ENCODE assay signal across 16 cellular contexts in genomic region chr6:4466769-4467480, GRCh38.
DNase-seq lines count a peak whose midpoint lies in the region; ATAC-seq, FAIRE-seq and TF ChIP-seq lines count a peak whose summit lies in the region.
"Had no signal": no experiment of that assay in that cellular context is flagged by ENCODE, and none has a peak within 500 bp of the region (broad histone marks: within the 10 kb centered on the region; RNA-seq: fewer than 3 reads in every experiment).

No MANE protein-coding gene starts in this region.

- H3K9me3 Mint-ChIP-seq in activated CD8-positive, alpha-beta T cell treated with anti-CD3 and anti-CD28 coated beads for 36 hours, result peaks cover 9% of the 10 kb centered on the region

- POLR2A ChIA-PET in activated CD8-positive, alpha-beta T cell treated with anti-CD3 and anti-CD28 coated beads for 36 hours (lab: Charles Lee), result no interaction called here

- H3K4me3 Mint-ChIP-seq in activated CD8-positive, alpha-beta T cell treated with anti-CD3 and anti-CD28 coated beads for 36 hours, result no peak overlapping the region
- H3K4me3 Mint-ChIP-seq: naive B cell had no signal

- DNase-seq in AG09309 (ENCODE audit: low read depth) (no peak), HTR-8/SVneo (ENCODE audit: insufficient read length, low spot score) (no peak), astrocyte of the spinal cord (ENCODE audit: low read depth, low spot score) (no peak), fibroblast of villous mesenchyme (ENCODE audit: low read depth) (no peak), Right ventricle myocardium superior (no peak)
- no peak for DNase-seq in activated CD8-positive, alpha-beta T cell treated with anti-CD3 and anti-CD28 coated beads for 36 hours
- DNase-seq: effector CD4-positive, alpha-beta T cell; islet precursor cell; naive B cell; NCI-H1694; psoas muscle; stimulated activated CD4-positive, alpha-beta T cell treated with anti-CD3 and anti-CD28 coated beads, Interleukin-15, amount 100 ng/mL, for 24 hours; T1000 had no signal

- peaks cover 4% of the 10 kb centered on the region for H3K27me3 Mint-ChIP-seq in activated CD8-positive, alpha-beta T cell treated with anti-CD3 and anti-CD28 coated beads for 36 hours

- peak; percentile 13 for FAIRE-seq in HTR-8/SVneo (lab: Jason Lieb, UNC)

- intact Hi-C loops in activated CD8-positive, alpha-beta T cell treated with anti-CD3 and anti-CD28 coated beads for 36 hours (cut with micrococcal nuclease), result no loop called here
- intact Hi-C loops in Right ventricle myocardium superior (cut with DNase I), result no loop called here

- peak; percentile 13 for TF ChIP-seq CTCF in AG09309 (IDR thresholded peaks at IDR 0.05; ENCODE audit: control insufficient read depth, insufficient read depth, low read depth, low read length, missing control alignments)
- TF ChIP-seq CTCF in astrocyte of the spinal cord (IDR thresholded peaks at IDR 0.05; ENCODE audit: low read depth, low read length), result peak; percentile 20
- peak; percentile 22 for TF ChIP-seq CTCF in fibroblast of villous mesenchyme (IDR thresholded peaks at IDR 0.05; ENCODE audit: insufficient read depth, low read depth, low read length)
- TF ChIP-seq CTCF in activated CD8-positive, alpha-beta T cell treated with anti-CD3 and anti-CD28 coated beads for 36 hours (IDR thresholded peaks at IDR 0.05), result no peak

- in situ Hi-C loops in astrocyte of the spinal cord (cut with HindIII; ENCODE audit: low sequenced_read_pairs), result no loop called here

- H3K4me3 ChIP-seq in AG09309 (ENCODE audit: control insufficient read depth, low read depth, low read length) (no peak overlapping the region), astrocyte of the spinal cord (ENCODE audit: low read depth, low read length) (no peak overlapping the region), fibroblast of villous mesenchyme (ENCODE audit: low read depth, low read length) (no peak overlapping the region)
- H3K4me3 ChIP-seq: psoas muscle, tibial artery had no signal

- H3K4me1 Mint-ChIP-seq in activated CD8-positive, alpha-beta T cell treated with anti-CD3 and anti-CD28 coated beads for 36 hours (ENCODE audit: low read depth), result no peaks in the 10 kb centered on the region

- ATAC-seq in GM18909 (IDR thresholded peaks at IDR 0.05; ENCODE audit: poor library complexity, unreplicated experiment) (no peak), GM19023 (IDR thresholded peaks at IDR 0.05; ENCODE audit: unreplicated experiment) (no peak), Right ventricle myocardium superior (ENCODE audit: poor library complexity) (no peak)
- ATAC-seq in activated CD8-positive, alpha-beta T cell treated with anti-CD3 and anti-CD28 coated beads for 36 hours, result no peak

- H3K36me3 Mint-ChIP-seq in activated CD8-positive, alpha-beta T cell treated with anti-CD3 and anti-CD28 coated beads for 36 hours (ENCODE audit: low read depth), result no peaks in the 10 kb centered on the region

- no peak overlapping the region for H3K27ac Mint-ChIP-seq in activated CD8-positive, alpha-beta T cell treated with anti-CD3 and anti-CD28 coated beads for 36 hours
- H3K27ac Mint-ChIP-seq: naive B cell had no signal

- CTCF ChIA-PET in activated CD8-positive, alpha-beta T cell treated with anti-CD3 and anti-CD28 coated beads for 36 hours (lab: Charles Lee), result no interaction called here
